12 cellular contexts compared by ENCODE assay signal in genomic region chr9:38421498-38422211, GRCh38. TPM values are rescaled to one million over a fixed set of nuclear protein-coding genes. Genes with fewer than 3 reads are reported as not detected.
DNase-seq lines count a peak whose midpoint lies in the region; ATAC-seq and TF ChIP-seq lines count a peak whose summit lies in the region.
"Had no signal": no experiment of that assay in that cellular context is flagged by ENCODE, and none has a peak within 500 bp of the region (broad histone marks: within the 10 kb centered on the region; RNA-seq: fewer than 3 reads in every experiment).

No MANE protein-coding gene starts in this region.

- TF ChIP-seq CTCF in NB4 (IDR thresholded peaks at IDR 0.05; ENCODE audit: low read depth, low read length) = no peak

- peaks cover 22% of the 10 kb centered on the region for H3K27me3 ChIP-seq in NT2/D1 (ENCODE audit: insufficient read depth, insufficient read length)

- H3K9me3 ChIP-seq in NT2/D1 (ENCODE audit: insufficient read depth, low read length) = no peaks in the 10 kb centered on the region
- H3K9me3 ChIP-seq: neutrophil had no signal

- no peaks in the 10 kb centered on the region for H3K36me3 Mint-ChIP-seq in activated naive CD8-positive, alpha-beta T cell treated with anti-CD3 and anti-CD28 coated beads for 36 hours
- H3K36me3 Mint-ChIP-seq: stimulated activated memory B cell treated with anti-CD40 and anti-IgM and Interleukin-4, amounts not matched to agents 10 μg/mL and 1 μg/mL and 100 μg/mL, for 72 hours had no signal

- H3K4me1 ChIP-seq in NT2/D1 (ENCODE audit: insufficient read depth, insufficient read length) = peaks cover 10% of the 10 kb centered on the region

- no peak overlapping the region for H3K4me3 ChIP-seq in NB4 (ENCODE audit: low read depth, low read length)
- no peak overlapping the region for H3K4me3 ChIP-seq in NT2/D1 (ENCODE audit: insufficient read length, low read depth)

- no peak overlapping the region for H3K27ac Mint-ChIP-seq in activated naive CD8-positive, alpha-beta T cell treated with anti-CD3 and anti-CD28 coated beads for 36 hours
- H3K27ac Mint-ChIP-seq: stimulated activated memory B cell treated with anti-CD40 and anti-IgM and Interleukin-4, amounts not matched to agents 10 μg/mL and 1 μg/mL and 100 μg/mL, for 72 hours had no signal

- H3K4me3 Mint-ChIP-seq in activated naive CD8-positive, alpha-beta T cell treated with anti-CD3 and anti-CD28 coated beads for 36 hours = no peak overlapping the region
- H3K4me3 Mint-ChIP-seq: stimulated activated memory B cell treated with anti-CD40 and anti-IgM and Interleukin-4, amounts not matched to agents 10 μg/mL and 1 μg/mL and 100 μg/mL, for 72 hours had no signal

- DNase-seq in COLO829 (ENCODE audit: low spot score) (peak; percentile 59), NB4 (ENCODE audit: low read depth) (peak; percentile 23), NT2/D1 (ENCODE audit: low read depth, low spot score) (peak; percentile 78), left kidney (ENCODE audit: low read depth, low spot score) (peak; percentile 72), NCI-H526 treated with DMSO at 0.1 percent for 48 hours (lab: John Stamatoyannopoulos, UW) (no peak)
- DNase-seq in activated naive CD8-positive, alpha-beta T cell treated with anti-CD3 and anti-CD28 coated beads for 36 hours = no peak
- DNase-seq: RPMI8226 had no signal

- no peak for ATAC-seq in GM21447 (IDR thresholded peaks at IDR 0.05; ENCODE audit: unreplicated experiment)
- no peak for ATAC-seq in HG03342 (IDR thresholded peaks at IDR 0.05; ENCODE audit: unreplicated experiment)
- ATAC-seq: stimulated activated memory B cell treated with anti-CD40 and anti-IgM and Interleukin-4, amounts not matched to agents 10 μg/mL and 1 μg/mL and 100 μg/mL, for 72 hours had no signal

- peaks cover 48% of the 10 kb centered on the region for H3K27me3 Mint-ChIP-seq in activated naive CD8-positive, alpha-beta T cell treated with anti-CD3 and anti-CD28 coated beads for 36 hours

- H3K36me3 ChIP-seq in NT2/D1 (ENCODE audit: insufficient read depth, insufficient read length, low read length) = no peaks in the 10 kb centered on the region
- H3K36me3 ChIP-seq: neutrophil had no signal

- no peaks in the 10 kb centered on the region for H3K9me3 Mint-ChIP-seq in activated naive CD8-positive, alpha-beta T cell treated with anti-CD3 and anti-CD28 coated beads for 36 hours
- H3K9me3 Mint-ChIP-seq: stimulated activated memory B cell treated with anti-CD40 and anti-IgM and Interleukin-4, amounts not matched to agents 10 μg/mL and 1 μg/mL and 100 μg/mL, for 72 hours had no signal

- no peak for TF ChIP-seq POLR2A in NB4 (IDR thresholded peaks at IDR 0.05; ENCODE audit: extremely low read depth, insufficient read length)

- H3K4me1 Mint-ChIP-seq in activated naive CD8-positive, alpha-beta T cell treated with anti-CD3 and anti-CD28 coated beads for 36 hours = peaks cover 3% of the 10 kb centered on the region
- H3K4me1 Mint-ChIP-seq: stimulated activated memory B cell treated with anti-CD40 and anti-IgM and Interleukin-4, amounts not matched to agents 10 μg/mL and 1 μg/mL and 100 μg/mL, for 72 hours had no signal

- H3K9ac ChIP-seq in NT2/D1 (ENCODE audit: insufficient read length, low read depth) = peak overlapping the region; percentile 12

RNA-seq across cellular contexts. Expression of gene IGFBPL1, which starts 2.6 kb away (rescaled TPM):
- not detected for total RNA-seq in activated naive CD8-positive, alpha-beta T cell treated with anti-CD3 and anti-CD28 coated beads for 36 hours
- total RNA-seq: bronchial epithelial cell had no signal

RNA-seq across cellular contexts. Expression of gene ALDH1B1, which starts 29.2 kb away (rescaled TPM):
- 10 to 100 TPM; 31.8 to 35.0 TPM for total RNA-seq in activated naive CD8-positive, alpha-beta T cell treated with anti-CD3 and anti-CD28 coated beads for 36 hours

Comparison
In these comparisons a context has a peak if more than half of its experiments do, and no peak if none do; other contexts are left out.
1. DNase-seq: peak in COLO829 (single experiment), NB4 (single experiment), NT2/D1 (single experiment) and left kidney (single experiment); none in NCI-H526 treated with DMSO at 0.1 percent for 48 hours (single experiment) and activated naive CD8-positive, alpha-beta T cell treated with anti-CD3 and anti-CD28 coated beads for 36 hours (single experiment).